Comparison of ENCODE assay signal across 8 cellular contexts in the genomic region with DNA sequence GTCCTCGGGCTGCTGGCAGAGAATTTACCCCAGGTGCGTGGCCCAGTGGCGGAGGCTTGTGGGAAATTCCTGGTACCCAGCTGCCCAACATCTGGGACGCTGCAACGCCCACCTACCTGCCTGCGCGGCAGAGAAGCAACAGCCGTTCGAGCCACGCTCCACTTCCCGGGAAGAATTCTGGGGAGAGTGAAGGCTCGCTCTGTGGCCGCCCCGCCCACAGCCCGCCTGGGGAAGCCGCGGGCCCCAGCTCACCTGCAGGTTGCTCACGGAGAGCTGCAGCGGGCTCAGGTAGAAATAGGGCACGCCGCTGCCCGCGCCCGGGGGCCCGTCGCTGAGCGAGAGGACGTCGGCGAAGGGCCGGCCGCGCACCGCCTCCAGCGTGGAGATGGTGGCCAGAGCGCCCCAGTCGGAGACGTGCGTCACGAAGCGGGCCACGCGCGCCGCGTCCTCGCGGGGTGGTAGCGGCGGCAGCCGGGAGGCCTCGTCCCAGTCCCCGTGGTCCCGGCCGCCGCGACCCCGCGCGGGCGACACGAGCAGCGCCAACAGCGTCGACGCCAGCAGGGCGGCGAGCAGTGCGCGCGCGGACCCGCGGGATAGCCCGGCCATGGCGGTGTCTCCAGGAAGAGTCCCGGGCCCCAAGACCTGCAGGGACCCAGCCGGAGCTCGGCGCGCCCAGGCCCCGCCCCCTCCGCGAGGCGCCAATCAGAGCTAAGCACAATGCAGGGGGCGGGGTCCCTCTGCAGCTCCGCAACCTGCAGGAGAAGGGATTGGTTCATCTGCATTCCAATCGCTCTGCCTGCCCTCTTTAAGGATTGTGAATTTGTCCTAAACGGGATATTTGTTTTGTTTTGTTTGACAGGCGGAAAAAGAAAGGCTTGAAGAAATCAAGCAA. TPM values are rescaled to one million over a fixed set of nuclear protein-coding genes. Genes with fewer than 3 reads are reported as not detected.
A peak's percentile ranks its signal among the peaks of the same experiment; 100 is the strongest.
DNase-seq lines count a peak whose midpoint lies in the region; ATAC-seq and TF ChIP-seq lines count a peak whose summit lies in the region.

A gene (minus strand): TSS at position 627 of the 892 bp plus-strand sequence.

- H3K4me1 Mint-ChIP-seq in activated CD4-positive, alpha-beta T cell treated with anti-CD3 and anti-CD28 coated beads for 36 hours, result peaks cover 33% of the 10 kb centered on the region

- no peaks in the 10 kb centered on the region for H3K9me3 Mint-ChIP-seq in activated CD4-positive, alpha-beta T cell treated with anti-CD3 and anti-CD28 coated beads for 36 hours (ENCODE audit: low read depth)

- intact Hi-C loops in activated CD4-positive, alpha-beta T cell treated with anti-CD3 and anti-CD28 coated beads for 36 hours (cut with DNase I, micrococcal nuclease), result loop anchor here (1.0 to 10.0 kb wide), 9 partner anchors 36 to 676 kb away; a partner anchor contains a TSS

- H3K27ac Mint-ChIP-seq in activated CD4-positive, alpha-beta T cell treated with anti-CD3 and anti-CD28 coated beads for 36 hours, result peak within 1 kb of the TSS; percentile 38

- H3K4me3 Mint-ChIP-seq in activated CD4-positive, alpha-beta T cell treated with anti-CD3 and anti-CD28 coated beads for 36 hours, result peak within 1 kb of the TSS; percentile 77

- H3K36me3 Mint-ChIP-seq in activated CD4-positive, alpha-beta T cell treated with anti-CD3 and anti-CD28 coated beads for 36 hours (ENCODE audit: low read depth), result no peaks in the 10 kb centered on the region

- peak; percentile 97 for ATAC-seq in HG03442 (IDR thresholded peaks at IDR 0.05; ENCODE audit: unreplicated experiment)
- peak; percentile 100 for ATAC-seq in activated CD4-positive, alpha-beta T cell treated with anti-CD3 and anti-CD28 coated beads for 36 hours

- TF ChIP-seq CTCF in choroid plexus epithelial cell (conservative IDR thresholded peaks at IDR 0.05; ENCODE audit: low read depth, low read length), result no peak

- POLR2A ChIA-PET in activated CD4-positive, alpha-beta T cell treated with anti-CD3 and anti-CD28 coated beads for 36 hours (lab: Charles Lee), result interaction anchor here (0.5 to 1.0 kb wide), 6 partner anchors 12 to 333 kb away, joined by 3 to 6 read pairs (median 4); a partner anchor contains a TSS

- CTCF ChIA-PET in activated CD4-positive, alpha-beta T cell treated with anti-CD3 and anti-CD28 coated beads for 36 hours (lab: Charles Lee), result interaction anchor here (0.6 to 3.4 kb wide), 29 partner anchors 9 to 587 kb away, joined by 3 to 21 read pairs (median 4); no protein-coding TSS in a partner anchor

- no peaks in the 10 kb centered on the region for H3K27me3 Mint-ChIP-seq in activated CD4-positive, alpha-beta T cell treated with anti-CD3 and anti-CD28 coated beads for 36 hours

- peak within 1 kb of the TSS; percentile 67 for H3K4me3 ChIP-seq in choroid plexus epithelial cell (ENCODE audit: low read depth, low read length)

- DNase-seq in Ammon's horn (ENCODE audit: low spot score) (peak; percentile 97), GM19238 (ENCODE audit: insufficient read length, low spot score) (peak; percentile 90), NCI-H524 (lab: John Stamatoyannopoulos, UW) (peak; percentile 69 to 87), choroid plexus epithelial cell (ENCODE audit: low read depth) (peak; percentile 93), kidney glomerular epithelial cell (lab: John Stamatoyannopoulos, UW) (peak; percentile 88)
- peak; percentile 94 for DNase-seq in activated CD4-positive, alpha-beta T cell treated with anti-CD3 and anti-CD28 coated beads for 36 hours
- DNase-seq in stimulated activated CD4-positive, alpha-beta T cell treated with anti-CD3 and anti-CD28 coated beads, Interleukin-1b, Interleukin-23, amount 100 ng/mL, for 1 hour (ENCODE audit: low read depth in 2 of 2), result peak; percentile 67 to 81

RNA-seq across cellular contexts. Expression of the gene that starts here (rescaled TPM):
- total RNA-seq in activated CD4-positive, alpha-beta T cell treated with anti-CD3 and anti-CD28 coated beads for 36 hours, result 1 to 10 TPM; 8.8 to 9.4 TPM

Comparison
In these comparisons a context has a peak if more than half of its experiments do, and no peak if none do; other contexts are left out.
1. Peak in every context shown above with its lines: DNase-seq, ATAC-seq and H3K4me3 ChIP-seq.